Comparison of ENCODE assay signal across 8 cellular contexts in the genomic region with DNA sequence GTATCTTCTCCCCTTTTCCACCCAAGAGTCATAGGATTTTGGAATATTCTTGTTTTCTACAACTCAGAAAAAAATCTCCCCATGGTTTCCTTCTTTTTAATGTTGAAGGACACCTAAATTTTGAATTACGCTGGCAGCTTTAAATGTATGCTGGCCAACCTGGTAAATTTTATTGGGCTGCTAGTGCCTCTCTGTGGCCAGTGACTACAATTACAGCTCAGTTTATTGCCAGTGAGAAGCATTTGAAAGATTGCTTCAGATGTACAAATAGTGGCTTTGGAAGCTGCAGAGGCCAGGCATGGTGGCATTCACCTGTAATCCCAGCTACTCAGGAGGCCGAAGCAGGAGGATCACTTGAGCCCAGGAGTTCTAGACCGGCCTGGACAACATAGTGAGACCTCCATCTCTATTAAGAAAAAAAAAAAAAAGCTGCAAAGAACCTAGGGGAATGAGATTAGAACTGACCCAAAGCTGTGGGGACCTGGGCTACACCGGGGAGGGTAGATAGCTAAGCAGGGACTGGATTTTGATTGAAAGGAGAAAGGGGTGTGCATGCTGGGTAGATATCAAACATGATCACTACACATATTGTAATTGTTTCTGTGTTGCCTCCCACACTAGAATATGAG. TPM values are rescaled to one million over a fixed set of nuclear protein-coding genes. Genes with fewer than 3 reads are reported as not detected.
DNase-seq lines count a peak whose midpoint lies in the region; ATAC-seq and TF ChIP-seq lines count a peak whose summit lies in the region.

No MANE protein-coding gene starts in this region.

- H3K9me3 ChIP-seq in thoracic aorta, result no peaks in the 10 kb centered on the region

- H3K4me1 ChIP-seq in thoracic aorta (ENCODE audit: control insufficient read depth in 1 of 2, low read depth in 2 of 2), result no peaks in the 10 kb centered on the region

- H3K9me3 Mint-ChIP-seq in endothelial cell (ENCODE audit: unreplicated experiment), result no peaks in the 10 kb centered on the region

- no peaks in the 10 kb centered on the region for H3K36me3 Mint-ChIP-seq in endothelial cell (ENCODE audit: low read depth, unreplicated experiment)

- no peaks in the 10 kb centered on the region for H3K27me3 ChIP-seq in thoracic aorta (replicated peaks; ENCODE audit: insufficient read depth)

- H3K27me3 Mint-ChIP-seq in endothelial cell (ENCODE audit: unreplicated experiment), result no peaks in the 10 kb centered on the region

- no peak overlapping the region for H3K4me3 Mint-ChIP-seq in endothelial cell (ENCODE audit: unreplicated experiment)

- TF ChIP-seq CTCF in endothelial cell (IDR thresholded peaks at IDR 0.05; ENCODE audit: unreplicated experiment), result peak; percentile 11
- TF ChIP-seq CTCF in thoracic aorta (IDR thresholded peaks at IDR 0.05), result peak; percentile 62

- no peak overlapping the region for H3K27ac Mint-ChIP-seq in endothelial cell (ENCODE audit: unreplicated experiment)

- DNase-seq in DMS 273 treated with DMSO at 0.1 percent for 48 hours (lab: John Stamatoyannopoulos, UW), result peak; percentile 1
- DNase-seq in NCI-H526 treated with DMSO at 0.1 percent for 48 hours (lab: John Stamatoyannopoulos, UW), result peak; percentile 51
- DNase-seq in activated CD4-positive, alpha-beta T cell treated with anti-CD3 and anti-CD28 coated beads, Interleukin-2, amount 50 U/mL, for 4 hours, result peak; percentile 35 to 37
- peak; percentile 49 for DNase-seq in endothelial cell (ENCODE audit: low spot score)
- peak; percentile 40 for DNase-seq in mucosa of gallbladder (ENCODE audit: low spot score)
- no peak for DNase-seq in thoracic aorta (ENCODE audit: low spot score)

- peak; percentile 83 for ATAC-seq in GM19438 (IDR thresholded peaks at IDR 0.05; ENCODE audit: low read depth, unreplicated experiment)
- peak; percentile 92 for ATAC-seq in HG03432 (IDR thresholded peaks at IDR 0.05; ENCODE audit: unreplicated experiment)
- ATAC-seq in thoracic aorta (ENCODE audit: insufficient number of reproducible peaks, low FRiP score, low read depth), result no peak

- no peaks in the 10 kb centered on the region for H3K4me1 Mint-ChIP-seq in endothelial cell (ENCODE audit: unreplicated experiment)

- no peak overlapping the region for H3K4me3 ChIP-seq in thoracic aorta

- H3K36me3 ChIP-seq in thoracic aorta, result no peaks in the 10 kb centered on the region

- H3K27ac ChIP-seq in thoracic aorta, result no peak overlapping the region

RNA-seq across cellular contexts. Expression of gene RAB21, which starts 7.6 kb away (rescaled TPM):
- total RNA-seq in endothelial cell (ENCODE audit: unreplicated experiment), result 53.7 TPM
- 72.1 TPM for total RNA-seq in mucosa of gallbladder
- total RNA-seq in thoracic aorta, result 10 to 100 TPM; 15.7 to 56.4 TPM
